16 cellular contexts compared by ENCODE assay signal in the genomic region with DNA sequence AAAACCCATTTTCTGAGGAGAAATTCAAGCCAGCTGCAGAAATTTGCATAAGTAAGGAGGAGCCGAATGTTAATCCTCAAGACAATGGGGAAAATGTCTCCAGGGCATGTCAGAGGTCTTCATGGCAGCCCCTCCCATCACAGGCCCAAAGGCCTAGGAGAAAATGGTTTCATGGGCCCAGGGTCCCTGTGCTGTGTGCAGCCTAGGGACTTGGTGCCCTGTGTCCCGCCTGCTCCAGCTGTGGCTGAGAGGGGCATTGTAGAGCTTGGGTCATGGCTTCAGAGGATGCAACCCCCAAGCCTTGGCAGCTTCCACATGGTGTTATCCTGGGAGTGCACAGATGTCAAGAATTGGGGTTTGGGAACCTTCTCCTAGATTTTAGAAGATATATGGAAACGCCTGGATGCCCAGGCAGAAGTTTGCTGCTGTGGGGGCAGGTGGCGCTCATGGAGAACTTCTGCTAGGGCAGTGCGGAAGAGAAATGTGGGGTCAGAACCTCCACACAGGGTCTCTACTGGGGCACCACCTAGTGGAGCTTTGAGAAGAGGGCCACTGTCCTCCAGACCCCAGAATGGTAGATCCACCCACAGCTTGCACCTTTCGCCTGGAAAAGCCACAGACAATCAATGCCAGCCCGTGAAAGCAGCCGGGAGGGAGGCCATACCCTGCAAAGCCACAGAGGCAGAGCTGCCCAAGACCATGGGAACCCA. TPM values are rescaled to one million over a fixed set of nuclear protein-coding genes. Genes with fewer than 3 reads are reported as not detected.
"Had no signal": no experiment of that assay in that cellular context is flagged by ENCODE, and none has a peak within 500 bp of the region (broad histone marks: within the 10 kb centered on the region; RNA-seq: fewer than 3 reads in every experiment).

No MANE protein-coding gene starts in this region.

RNA-seq across cellular contexts. Expression of gene CLEC2L, which starts 30.7 kb away (rescaled TPM):
- total RNA-seq: dermis microvascular lymphatic vessel endothelial cell; esophagus mucosa; glomerular endothelial cell; hepatocyte; left colon; mammary epithelial cell; mesenteric fat pad; myocyte; naive thymus-derived CD8-positive, alpha-beta T cell; renal cortical epithelial cell; right cardiac atrium; stomach; subcutaneous adipose tissue; thyroid gland; ureter; vagina had no signal
- polyA plus RNA-seq: hepatocyte; mammary epithelial cell; naive thymus-derived CD8-positive, alpha-beta T cell; right cardiac atrium had no signal
